Comparison of ENCODE assay signal across 8 cellular contexts in the genomic region with DNA sequence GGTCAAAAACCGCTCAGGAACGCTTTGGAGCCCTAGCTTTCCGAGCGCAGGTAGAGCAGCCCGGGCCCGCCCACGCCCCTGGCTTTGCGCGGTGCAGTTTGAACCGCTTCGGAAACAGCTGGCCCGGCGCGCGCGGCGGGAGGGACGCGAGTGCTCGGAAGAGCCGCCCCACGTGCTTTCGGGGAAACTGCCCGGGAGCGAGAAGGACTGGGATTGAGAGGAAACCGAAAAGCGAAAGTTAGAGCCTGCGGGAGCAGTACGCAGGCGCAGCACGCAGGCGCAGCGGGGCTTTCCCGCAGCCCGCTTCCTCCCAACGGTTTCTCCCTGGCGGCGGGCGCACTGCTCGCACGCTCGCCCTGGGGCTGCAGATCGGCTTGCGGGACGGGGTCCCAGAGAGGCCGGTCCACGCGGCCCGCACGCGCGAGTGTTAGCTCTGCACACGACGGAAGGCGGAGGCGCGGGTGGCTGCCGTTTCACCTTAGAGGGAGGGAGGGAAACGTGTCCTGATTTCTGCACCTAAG. TPM values are rescaled to one million over a fixed set of nuclear protein-coding genes. Genes with fewer than 3 reads are reported as not detected.
DNase-seq lines count a peak whose midpoint lies in the region; ATAC-seq and TF ChIP-seq lines count a peak whose summit lies in the region.

No MANE protein-coding gene starts in this region.

- H3K4me1 Mint-ChIP-seq in T-cell: peaks cover 37 to 44% (median 38%) of the 10 kb centered on the region in 3 donors

- H3K9me3 ChIP-seq in right cardiac atrium (ENCODE audit: control insufficient read depth, low read length): no peaks in the 10 kb centered on the region
- H3K9me3 ChIP-seq in vagina: no peaks in the 10 kb centered on the region

- CTCF ChIA-PET in T-cell (lab: Charles Lee): interaction anchor here in 1 of 2 donors (0.6 to 1.0 kb wide), 6 partner anchors 16 to 1354 kb away, joined by 3 to 5 read pairs (median 3); no protein-coding TSS in a partner anchor

- POLR2A ChIA-PET in T-cell (lab: Charles Lee): interaction anchor here (0.6 to 1.5 kb wide), 7 partner anchors 9 to 139 kb away, joined by 3 to 6 read pairs (median 3); no protein-coding TSS in a partner anchor

- no peak overlapping the region for H3K4me3 Mint-ChIP-seq in T-cell

- no peaks in the 10 kb centered on the region for H3K36me3 ChIP-seq in vagina

- H3K27me3 ChIP-seq in right cardiac atrium (ENCODE audit: control insufficient read depth, insufficient read depth) (no peaks in the 10 kb centered on the region), vagina (no peaks in the 10 kb centered on the region)

- no peak for TF ChIP-seq CTCF in vagina (IDR thresholded peaks at IDR 0.05)

- peak in 1 of 2 donors; percentile 86 for TF ChIP-seq POLR2A in vagina (IDR thresholded peaks at IDR 0.05)

- intact Hi-C loops in right cardiac atrium (cut with DNase I) (loop anchor here in 1 of 4 donors (10.0 kb wide), 1 partner anchor 235 kb away; no protein-coding TSS in a partner anchor), vagina (cut with DNase I) (loop anchor here (5.0 kb wide), 1 partner anchor 138 kb away; the partner anchor contains the start of gene GLS)

- no peaks in the 10 kb centered on the region for H3K36me3 Mint-ChIP-seq in T-cell

- H3K9me3 Mint-ChIP-seq in T-cell: peaks cover 0 to 2% (median 0%) of the 10 kb centered on the region in 3 donors

- ATAC-seq in GM18498 (IDR thresholded peaks at IDR 0.05; ENCODE audit: unreplicated experiment) (peak; percentile 76), HG02884 (IDR thresholded peaks at IDR 0.05; ENCODE audit: unreplicated experiment) (peak; percentile 64), T-cell (replicated peaks in 1 of 4) (peak; percentile 75 to 81 (median 78)), right cardiac atrium (peak; percentile 98 to 99)

- H3K4me3 ChIP-seq in right cardiac atrium (ENCODE audit: low read length) (peak overlapping the region; percentile 85), vagina (peak overlapping the region; percentile 66 to 84)

- H3K27me3 Mint-ChIP-seq in T-cell: no peaks in the 10 kb centered on the region

- DNase-seq in NCI-H146 treated with DMSO at 0.1 percent for 48 hours (lab: John Stamatoyannopoulos, UW; ENCODE audit: unreplicated experiment) (peak; percentile 83), T-cell (peak; percentile 73 to 94 (median 86)), right cardiac atrium (peak; percentile 93 to 97 (median 97)), putamen (ENCODE audit: low spot score) (peak; percentile 96), vagina (ENCODE audit: extremely low spot score in 2 of 2) (peak in 1 of 2 donors; percentile 95)

- under 1% methylated on average over 59 of the region's 59 CpGs for WGBS in right cardiac atrium

- no peak overlapping the region for H3K27ac Mint-ChIP-seq in T-cell

- H3K4me1 ChIP-seq in right cardiac atrium (ENCODE audit: control insufficient read depth, insufficient read depth, low read length) (peaks cover 3% of the 10 kb centered on the region), vagina (peaks cover 11% of the 10 kb centered on the region)

- peak overlapping the region; percentile 93 for H3K27ac ChIP-seq in angular gyrus (ENCODE audit: low read depth, low read length)
- peak overlapping the region; percentile 94 for H3K27ac ChIP-seq in right cardiac atrium (ENCODE audit: low read length)
- peak overlapping the region; percentile 89 for H3K27ac ChIP-seq in vagina

RNA-seq across cellular contexts. Expression of gene STAT1, which starts 6.3 kb away (rescaled TPM):
- total RNA-seq in T-cell (100 to 1,000 TPM in 3 of 5 donors, 10 to 100 TPM in 2; 77.6 to 229 (median 152) TPM), right cardiac atrium (10 to 100 TPM; 45.9 to 73.2 (median 61.8) TPM), vagina (35.6 TPM)
- 19.4 TPM for polyA plus RNA-seq in right cardiac atrium
